ENCODE assay signal across 8 cellular contexts in genomic region chr3:142888099-142888483, GRCh38. TPM values are rescaled to one million over a fixed set of nuclear protein-coding genes. Genes with fewer than 3 reads are reported as not detected.
A peak's percentile ranks its signal among the peaks of the same experiment; 100 is the strongest.
DNase-seq lines count a peak whose midpoint lies in the region; ATAC-seq lines count a peak whose summit lies in the region.

No MANE protein-coding gene starts in this region.

- H3K27ac Mint-ChIP-seq in CD4-positive, alpha-beta memory T cell = no peak overlapping the region
- H3K27ac Mint-ChIP-seq in naive thymus-derived CD8-positive, alpha-beta T cell = no peak overlapping the region

- no peaks in the 10 kb centered on the region for H3K36me3 ChIP-seq in CD4-positive, alpha-beta memory T cell (ENCODE audit: insufficient read depth, low read length)
- H3K36me3 ChIP-seq in SJSA1 = no peaks in the 10 kb centered on the region

- DNase-seq in CD4-positive, alpha-beta memory T cell = no peak
- DNase-seq in HT1080 (ENCODE audit: low read depth) (peak; percentile 63), SJSA1 (ENCODE audit: low read depth in 1 of 2, low spot score in 2 of 2) (no peak), retina (no peak), Ammon's horn (ENCODE audit: low spot score) (no peak)
- no peak for DNase-seq in naive thymus-derived CD8-positive, alpha-beta T cell

- ATAC-seq in esophagus mucosa (peak; percentile 26), GM19035 (IDR thresholded peaks at IDR 0.05; ENCODE audit: unreplicated experiment) (no peak)
- ATAC-seq in naive thymus-derived CD8-positive, alpha-beta T cell = peak in 1 of 2 donors; percentile 6

- H3K4me3 Mint-ChIP-seq in CD4-positive, alpha-beta memory T cell = peak overlapping the region; percentile 46 to 82 (median 59)
- peak overlapping the region; percentile 39 to 81 (median 66) for H3K4me3 Mint-ChIP-seq in naive thymus-derived CD8-positive, alpha-beta T cell

- CTCF ChIA-PET in CD4-positive, alpha-beta memory T cell (lab: Charles Lee; ENCODE audit: partially characterized antibody) = no interaction called here

- H3K9me3 Mint-ChIP-seq in CD4-positive, alpha-beta memory T cell = no peaks in the 10 kb centered on the region
- H3K9me3 Mint-ChIP-seq in naive thymus-derived CD8-positive, alpha-beta T cell = no peaks in the 10 kb centered on the region

- peaks cover 4 to 10% (median 6%) of the 10 kb centered on the region in 4 donors for H3K4me1 Mint-ChIP-seq in CD4-positive, alpha-beta memory T cell
- peaks cover 2 to 18% (median 9%) of the 10 kb centered on the region in 4 donors for H3K4me1 Mint-ChIP-seq in naive thymus-derived CD8-positive, alpha-beta T cell

- H3K9me3 ChIP-seq in CD4-positive, alpha-beta memory T cell (ENCODE audit: control insufficient read depth in 1 of 2, low read length in 2 of 2) = no peaks in the 10 kb centered on the region
- H3K9me3 ChIP-seq in SJSA1 (replicated peaks) = no peaks in the 10 kb centered on the region

- peaks cover 11% of the 10 kb centered on the region for H3K27me3 ChIP-seq in CD4-positive, alpha-beta memory T cell (ENCODE audit: insufficient read depth, low read length)
- H3K27me3 ChIP-seq in SJSA1 (replicated peaks) = peaks cover 38% of the 10 kb centered on the region

- peaks cover 27 to 44% of the 10 kb centered on the region in 2 donors for H3K27me3 Mint-ChIP-seq in CD4-positive, alpha-beta memory T cell
- peaks cover 33 to 51% (median 40%) of the 10 kb centered on the region in 5 donors for H3K27me3 Mint-ChIP-seq in naive thymus-derived CD8-positive, alpha-beta T cell

- intact Hi-C loops in CD4-positive, alpha-beta memory T cell (cut with micrococcal nuclease) = no loop called here

- H3K27ac ChIP-seq in CD4-positive, alpha-beta memory T cell (ENCODE audit: low read depth, low read length) = no peak overlapping the region
- H3K27ac ChIP-seq in SJSA1 = no peak overlapping the region

- H3K36me3 Mint-ChIP-seq in CD4-positive, alpha-beta memory T cell = no peaks in the 10 kb centered on the region
- H3K36me3 Mint-ChIP-seq in naive thymus-derived CD8-positive, alpha-beta T cell = no peaks in the 10 kb centered on the region

- POLR2A ChIA-PET in CD4-positive, alpha-beta memory T cell (lab: Charles Lee; ENCODE audit: partially characterized antibody) = no interaction called here
- POLR2A ChIA-PET in naive thymus-derived CD8-positive, alpha-beta T cell (lab: Charles Lee) = no interaction called here

- peaks cover 15% of the 10 kb centered on the region for H3K4me1 ChIP-seq in CD4-positive, alpha-beta memory T cell (ENCODE audit: insufficient read depth, low read length)
- H3K4me1 ChIP-seq in SJSA1 (replicated peaks) = peaks cover 9% of the 10 kb centered on the region

- H3K4me3 ChIP-seq in CD4-positive, alpha-beta memory T cell (ENCODE audit: low read length in 2 of 2) = no peak overlapping the region
- H3K4me3 ChIP-seq in SJSA1 = peak overlapping the region; percentile 30

RNA-seq across cellular contexts. Expression of gene PCOLCE2, which starts 0.8 kb away (rescaled TPM):
- total RNA-seq in CD4-positive, alpha-beta memory T cell = not detected
- not detected for polyA plus RNA-seq in CD4-positive, alpha-beta memory T cell
- total RNA-seq in HT1080 (2014; rRNA removed; shearing (Covaris generic)) = 22.7 and 34.1 TPM in 2 replicates
- polyA plus RNA-seq in HT1080 (2015; cell fraction: cytosol; rRNA removed) = 5.2 and 7.0 TPM in 2 replicates
- 4.9 and 5.8 TPM in 2 replicates for polyA plus RNA-seq in HT1080 (2015; cell fraction: nucleus; rRNA removed)
- 0.26 TPM in 1 of 2 replicates, not detected in the other for total RNA-seq in SJSA1 (2014; rRNA removed; shearing (Covaris generic))
- total RNA-seq in esophagus mucosa = 0.36 TPM
- not detected for total RNA-seq in naive thymus-derived CD8-positive, alpha-beta T cell
- polyA plus RNA-seq in naive thymus-derived CD8-positive, alpha-beta T cell = not detected

Comparison
In these comparisons a context has a peak if more than half of its experiments do, and no peak if none do; other contexts are left out.
1. RNA of gene PCOLCE2, which starts 0.8 kb away (total RNA-seq): 22.7 to 34.1 TPM in HT1080; 0.36 TPM in esophagus mucosa (single experiment), 0.26 TPM in SJSA1, not detected in CD4-positive, alpha-beta memory T cell and not detected in naive thymus-derived CD8-positive, alpha-beta T cell; every median in the first group is over 10 times any median in the second.